22 cellular contexts compared by ENCODE assay signal in the genomic region with DNA sequence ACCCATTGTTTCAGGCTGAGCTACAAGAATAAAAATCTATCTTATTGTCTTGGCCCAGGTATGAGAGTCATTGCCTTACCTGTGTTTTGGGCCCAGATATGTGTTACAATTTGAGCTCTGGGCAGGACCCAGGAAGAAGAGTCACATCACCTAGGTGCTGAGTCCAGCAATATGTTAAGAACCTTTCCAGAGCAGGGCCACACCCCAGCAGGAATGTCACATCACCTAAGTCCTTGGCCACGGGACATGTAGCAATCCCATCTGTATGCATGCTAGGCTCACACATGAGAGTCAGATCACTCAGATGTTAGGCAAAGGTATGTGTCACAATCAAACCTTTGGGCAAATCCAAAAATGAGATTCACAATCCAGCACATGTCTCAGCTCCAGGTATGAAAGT.
DNase-seq lines count a peak whose midpoint lies in the region; ATAC-seq and TF ChIP-seq lines count a peak whose summit lies in the region.
"Had no signal": no experiment of that assay in that cellular context is flagged by ENCODE, and none has a peak within 500 bp of the region (broad histone marks: within the 10 kb centered on the region; RNA-seq: fewer than 3 reads in every experiment).

No MANE protein-coding gene starts in this region.

- 57% methylated on average over 1 of the region's 1 CpG for WGBS in mammary epithelial cell (ENCODE audit: low coverage, missing lambda C conversion rate)
- WGBS in esophagus squamous epithelium, 2 donors = 57% methylated on average over 1 of the region's 1 CpG; no CpG with 5 or more reads in 1 of the 2 donors

- in situ Hi-C loops in mammary epithelial cell (cut with MboI; ENCODE audit: low sequenced_read_pairs in 2 of 2) = no loop called here

- H3K4me3 ChIP-seq in mammary epithelial cell (replicated peaks in 1 of 3; ENCODE audit: insufficient read depth in 1 of 3, low read depth in 2 of 3, low read length in 3 of 3) = no peak overlapping the region
- H3K4me3 ChIP-seq in breast epithelium = no peak overlapping the region
- no peak overlapping the region for H3K4me3 ChIP-seq in esophagus squamous epithelium
- H3K4me3 ChIP-seq: A549; BLaER1 treated with 17β-estradiol and CSF1 and Interleukin-3, amounts not matched to agents 10 nM and 100 nM had no signal

- no peaks in the 10 kb centered on the region for H3K27me3 ChIP-seq in mammary epithelial cell (ENCODE audit: insufficient read depth, low read length)
- no peaks in the 10 kb centered on the region for H3K27me3 ChIP-seq in breast epithelium
- H3K27me3 ChIP-seq in esophagus squamous epithelium = no peaks in the 10 kb centered on the region
- H3K27me3 ChIP-seq: BLaER1 treated with 17β-estradiol and CSF1 and Interleukin-3, amounts not matched to agents 10 nM and 100 nM had no signal

- H3K27ac ChIP-seq in mammary epithelial cell (ENCODE audit: insufficient read depth, low read depth, low read length) = no peak overlapping the region
- no peak overlapping the region for H3K27ac ChIP-seq in breast epithelium
- peak overlapping the region in 3 of 4 donors; percentile 4 to 38 (median 29) for H3K27ac ChIP-seq in esophagus squamous epithelium
- H3K27ac ChIP-seq: 22Rv1; A549; BLaER1 treated with 17β-estradiol and CSF1 and Interleukin-3, amounts not matched to agents 10 nM and 100 nM; C4-2B had no signal

- TF ChIP-seq CTCF in mammary epithelial cell (conservative IDR thresholded peaks at IDR 0.05 in 1 of 2, IDR thresholded peaks at IDR 0.05 in 1 of 2; ENCODE audit: extremely low read depth in 1 of 2, insufficient read depth in 1 of 2, low read depth in 1 of 2, low read length in 2 of 2) (no peak), breast epithelium (IDR thresholded peaks at IDR 0.05) (no peak), esophagus squamous epithelium (IDR thresholded peaks at IDR 0.05) (no peak), chondrocyte (IDR thresholded peaks at IDR 0.05) (no peak)

- no peaks in the 10 kb centered on the region for H3K4me1 ChIP-seq in mammary epithelial cell (ENCODE audit: insufficient read depth, low read length)
- H3K4me1 ChIP-seq in breast epithelium = no peaks in the 10 kb centered on the region
- H3K4me1 ChIP-seq in esophagus squamous epithelium = peaks cover 0 to 22% (median 0%) of the 10 kb centered on the region in 3 donors
- H3K4me1 ChIP-seq: A549, Caco-2 had no signal

- DNase-seq in mammary epithelial cell (no peak), breast epithelium (ENCODE audit: low spot score in 2 of 2) (no peak), esophagus squamous epithelium (lab: John Stamatoyannopoulos, UW) (no peak), chondrocyte (ENCODE audit: low spot score) (no peak), NCI-H2029 (lab: John Stamatoyannopoulos, UW) (no peak)
- DNase-seq: AML-193; Caco-2; Calu3; CD4-positive, alpha-beta T cell; CD8-positive, alpha-beta T cell; DMS 273 treated with DMSO at 0.1 percent for 48 hours; DMS153; DMS53; DMS79; GF-D8 had no signal

- H3K27ac Mint-ChIP-seq in chondrocyte (ENCODE audit: unreplicated experiment) = no peak overlapping the region
- H3K27ac Mint-ChIP-seq: B cell; CD4-positive, alpha-beta T cell; CD8-positive, alpha-beta T cell had no signal

- ATAC-seq in esophagus mucosa (peak; percentile 52), GM18520 (IDR thresholded peaks at IDR 0.05; ENCODE audit: unreplicated experiment) (no peak)
- ATAC-seq: A549; CD8-positive, alpha-beta T cell had no signal

- H3K36me3 Mint-ChIP-seq in chondrocyte (ENCODE audit: low read depth) = no peaks in the 10 kb centered on the region
- H3K36me3 Mint-ChIP-seq: CD8-positive, alpha-beta T cell had no signal

- TF ChIP-seq POLR2A in breast epithelium (IDR thresholded peaks at IDR 0.05) (no peak), esophagus squamous epithelium (IDR thresholded peaks at IDR 0.05) (no peak)

- CTCF ChIA-PET in mammary epithelial cell (lab: Charles Lee; ENCODE audit: low non-redundant PET) = interaction anchor here (0.9 kb wide), 1 partner anchor 324 kb away, joined by 6 read pairs; no protein-coding TSS in a partner anchor

- peaks cover 68% of the 10 kb centered on the region for H3K9me3 Mint-ChIP-seq in chondrocyte (ENCODE audit: low read depth)

- no peaks in the 10 kb centered on the region for H3K4me1 Mint-ChIP-seq in chondrocyte (ENCODE audit: low read depth)
- H3K4me1 Mint-ChIP-seq: B cell had no signal

- H3K36me3 ChIP-seq in mammary epithelial cell (ENCODE audit: insufficient read depth, low read length) (no peaks in the 10 kb centered on the region), breast epithelium (no peaks in the 10 kb centered on the region), esophagus squamous epithelium (no peaks in the 10 kb centered on the region)
- H3K36me3 ChIP-seq: BLaER1 treated with 17β-estradiol and CSF1 and Interleukin-3, amounts not matched to agents 10 nM and 100 nM had no signal

- H3K27me3 Mint-ChIP-seq in chondrocyte (ENCODE audit: low read depth) = no peaks in the 10 kb centered on the region
- H3K27me3 Mint-ChIP-seq: B cell; CD4-positive, alpha-beta T cell had no signal

- no peaks in the 10 kb centered on the region for H3K79me2 ChIP-seq in mammary epithelial cell (ENCODE audit: insufficient read depth, low read length)

- H3K4me2 ChIP-seq in mammary epithelial cell (ENCODE audit: insufficient read depth, low read depth, low read length) = no peak overlapping the region
- H3K4me2 ChIP-seq: A549; BLaER1 treated with 17β-estradiol and CSF1 and Interleukin-3, amounts not matched to agents 10 nM and 100 nM had no signal

- H3K9ac ChIP-seq in mammary epithelial cell (ENCODE audit: insufficient read depth, low read length) = no peak overlapping the region
- H3K9ac ChIP-seq: BLaER1 treated with 17β-estradiol and CSF1 and Interleukin-3, amounts not matched to agents 10 nM and 100 nM had no signal

- no peak overlapping the region for H2AFZ ChIP-seq in mammary epithelial cell (ENCODE audit: low read depth, low read length)

- no peak overlapping the region for H3K4me3 Mint-ChIP-seq in chondrocyte (ENCODE audit: unreplicated experiment)
- H3K4me3 Mint-ChIP-seq: B cell; CD4-positive, alpha-beta T cell; CD8-positive, alpha-beta T cell had no signal

- no peaks in the 10 kb centered on the region for H4K20me1 ChIP-seq in mammary epithelial cell (ENCODE audit: insufficient read depth, low read length)
- H4K20me1 ChIP-seq: BLaER1 treated with 17β-estradiol and CSF1 and Interleukin-3, amounts not matched to agents 10 nM and 100 nM had no signal

- intact Hi-C loops in mammary epithelial cell (cut with micrococcal nuclease) (no loop called here), breast epithelium (cut with DNase I; ENCODE audit: low total_unique reads) (no loop called here), esophagus squamous epithelium (cut with DNase I) (no loop called here)

- dilution Hi-C loops in mammary epithelial cell (cut with HindIII; ENCODE audit: low sequenced_read_pairs) = no loop called here

- H3K9me3 ChIP-seq in mammary epithelial cell (replicated peaks; ENCODE audit: insufficient read depth, low read length) (peaks cover 9% of the 10 kb centered on the region), breast epithelium (no peaks in the 10 kb centered on the region), esophagus squamous epithelium (no peaks in the 10 kb centered on the region)
- H3K9me3 ChIP-seq: A549; BLaER1 treated with 17β-estradiol and CSF1 and Interleukin-3, amounts not matched to agents 10 nM and 100 nM; Caco-2 had no signal

- BruUV-seq in mammary epithelial cell (replicated peaks; lab: Mats Ljungman, UMichigan) = TSS peak; percentile 31

Comparison
In these comparisons a context has a peak if more than half of its experiments do, and no peak if none do; other contexts are left out.
1. H3K27ac ChIP-seq: peak in esophagus squamous epithelium (3 of 4); none in mammary epithelial cell (single experiment) and breast epithelium (0 of 2).